In the genomic region with DNA sequence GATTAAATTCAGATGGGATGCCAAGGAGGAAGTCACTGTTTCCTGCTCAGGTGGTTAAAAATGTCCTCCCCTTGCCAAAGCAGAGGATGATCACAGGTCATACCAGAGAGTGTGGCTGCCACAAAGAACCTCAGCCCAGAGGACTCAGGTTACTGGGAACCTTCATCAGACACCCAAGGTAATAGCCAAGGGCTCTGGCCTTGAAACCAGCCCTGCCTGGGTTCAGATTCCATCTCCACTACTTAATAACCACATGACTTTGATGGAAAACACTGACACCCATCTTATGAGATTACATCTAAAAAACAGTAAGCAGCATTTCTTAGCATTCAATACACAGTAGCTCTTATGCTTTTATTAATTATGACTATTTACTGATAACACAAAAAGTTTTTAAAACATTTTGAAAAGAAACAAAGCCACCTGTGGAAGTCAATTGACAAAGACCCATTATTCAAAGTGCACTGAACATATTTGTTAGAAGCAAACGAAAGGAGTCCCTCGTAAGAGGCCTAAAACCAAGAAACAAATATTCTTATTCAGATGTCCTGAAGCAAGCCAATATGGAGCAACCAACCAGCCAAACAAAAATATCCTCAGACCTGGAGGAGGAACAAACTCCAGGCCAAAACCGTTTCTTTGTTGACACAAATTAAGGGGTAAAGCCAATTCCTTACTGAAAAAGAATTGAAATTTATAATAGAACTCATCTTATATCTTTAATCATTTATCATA, we compare ENCODE assay signal across 1 cellular context.
TF ChIP-seq lines count a peak whose summit lies in the region.

No MANE protein-coding gene starts in this region.

TF ChIP-seq in SK-N-SH treated with all-trans-retinoic acid at 6 μM for 48 hours, 23 proteins besides CTCF, POLR2A, EP300 and RAD21 (continued from another document):
- no peak for TF ChIP-seq TSHZ2 (CRISPR knock-in tag; IDR thresholded peaks at IDR 0.05)
- TF ChIP-seq, protein P1, sequence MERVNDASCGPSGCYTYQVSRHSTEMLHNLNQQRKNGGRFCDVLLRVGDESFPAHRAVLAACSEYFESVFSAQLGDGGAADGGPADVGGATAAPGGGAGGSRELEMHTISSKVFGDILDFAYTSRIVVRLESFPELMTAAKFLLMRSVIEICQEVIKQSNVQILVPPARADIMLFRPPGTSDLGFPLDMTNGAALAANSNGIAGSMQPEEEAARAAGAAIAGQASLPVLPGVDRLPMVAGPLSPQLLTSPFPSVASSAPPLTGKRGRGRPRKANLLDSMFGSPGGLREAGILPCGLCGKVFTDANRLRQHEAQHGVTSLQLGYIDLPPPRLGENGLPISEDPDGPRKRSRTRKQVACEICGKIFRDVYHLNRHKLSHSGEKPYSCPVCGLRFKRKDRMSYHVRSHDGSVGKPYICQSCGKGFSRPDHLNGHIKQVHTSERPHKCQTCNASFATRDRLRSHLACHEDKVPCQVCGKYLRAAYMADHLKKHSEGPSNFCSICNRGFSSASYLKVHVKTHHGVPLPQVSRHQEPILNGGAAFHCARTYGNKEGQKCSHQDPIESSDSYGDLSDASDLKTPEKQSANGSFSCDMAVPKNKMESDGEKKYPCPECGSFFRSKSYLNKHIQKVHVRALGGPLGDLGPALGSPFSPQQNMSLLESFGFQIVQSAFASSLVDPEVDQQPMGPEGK (CRISPR knock-in tag; IDR thresholded peaks at IDR 0.05; ENCODE audit: borderline replicate concordance) = no peak
